ENCODE assay signal across 1 cellular context in the genomic region with DNA sequence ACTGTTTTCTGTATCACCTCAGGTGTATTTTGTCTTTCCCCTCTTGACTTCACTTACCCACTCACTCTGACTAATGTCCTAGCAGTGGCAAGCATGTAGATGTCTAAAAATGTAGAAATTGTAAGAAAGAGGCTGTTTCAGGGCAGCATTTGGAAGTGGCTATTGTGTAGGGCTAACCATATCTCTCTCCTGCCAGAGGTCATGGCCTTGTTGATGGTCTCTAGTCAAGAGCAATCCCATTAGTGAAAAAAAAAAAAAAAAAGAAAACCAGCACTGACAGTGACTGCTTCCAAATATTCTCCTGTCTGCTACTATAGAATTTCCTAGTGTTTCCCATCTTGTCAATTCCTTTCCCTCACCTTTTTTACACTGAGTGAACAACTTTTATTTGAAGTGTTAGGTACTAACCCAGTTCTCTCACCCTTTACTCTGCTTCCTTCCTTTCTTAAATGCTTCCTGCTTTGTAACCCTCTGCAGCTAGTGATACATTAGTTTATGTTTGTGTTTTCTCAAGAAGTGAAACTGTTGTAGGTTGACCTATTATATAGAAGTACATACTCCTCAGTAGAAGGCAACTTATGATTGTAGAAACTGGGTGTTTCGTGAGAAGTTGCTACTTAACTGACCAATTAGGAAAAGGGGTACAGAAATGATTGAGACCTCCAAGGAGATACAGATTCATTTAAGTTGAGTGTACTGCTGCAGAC.
TF ChIP-seq lines count a peak whose summit lies in the region.

No MANE protein-coding gene starts in this region.

TF ChIP-seq in HCT116, 20 proteins besides CTCF, POLR2A, EP300 and RAD21 (continued from another document):
- TF ChIP-seq REST (IDR thresholded peaks at IDR 0.05; ENCODE audit: low read depth), result no peak
- TF ChIP-seq SIN3A (IDR thresholded peaks at IDR 0.05; ENCODE audit: low read depth), result no peak
- TF ChIP-seq SRF (IDR thresholded peaks at IDR 0.05; ENCODE audit: low read depth), result no peak
- TF ChIP-seq, protein P1, sequence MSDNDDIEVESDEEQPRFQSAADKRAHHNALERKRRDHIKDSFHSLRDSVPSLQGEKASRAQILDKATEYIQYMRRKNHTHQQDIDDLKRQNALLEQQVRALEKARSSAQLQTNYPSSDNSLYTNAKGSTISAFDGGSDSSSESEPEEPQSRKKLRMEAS (IDR thresholded peaks at IDR 0.05), result no peak
- TF ChIP-seq ELF1 (IDR thresholded peaks at IDR 0.05; ENCODE audit: borderline replicate concordance, low read depth), result no peak
- TF ChIP-seq ZNF274 (IDR thresholded peaks at IDR 0.05; ENCODE audit: low read depth, low read length), result no peak
- no peak for TF ChIP-seq ZFX (IDR thresholded peaks at IDR 0.05)
- TF ChIP-seq TCF7L2 (IDR thresholded peaks at IDR 0.05; ENCODE audit: borderline replicate concordance, extremely low read depth, insufficient read depth, insufficient read length), result no peak
